ENCODE assay signal across 9 cellular contexts in the genomic region with DNA sequence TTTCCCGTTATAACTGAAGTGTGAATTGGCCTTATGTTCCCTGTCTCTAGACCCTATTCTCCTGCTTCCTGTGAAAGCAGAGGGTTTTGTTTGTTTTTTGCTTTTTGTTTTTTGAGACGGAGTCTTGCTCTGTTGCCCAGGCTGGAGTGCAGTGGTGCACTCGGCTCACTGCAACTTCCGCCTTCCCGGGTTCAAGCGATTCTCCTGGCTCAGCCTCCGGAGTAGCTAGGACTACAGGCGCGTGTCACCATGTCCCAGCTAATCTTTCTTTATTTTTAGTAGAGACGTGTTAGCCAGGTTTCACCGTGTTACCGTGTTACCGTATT. TPM values are rescaled to one million over a fixed set of nuclear protein-coding genes. Genes with fewer than 3 reads are reported as not detected.
DNase-seq lines count a peak whose midpoint lies in the region; ATAC-seq, FAIRE-seq and TF ChIP-seq lines count a peak whose summit lies in the region.
"Had no signal": no experiment of that assay in that cellular context is flagged by ENCODE, and none has a peak within 500 bp of the region (broad histone marks: within the 10 kb centered on the region; RNA-seq: fewer than 3 reads in every experiment).

No MANE protein-coding gene starts in this region.

- H3K4me3 ChIP-seq in GM12864 (ENCODE audit: low read depth, low read length) (peak overlapping the region; percentile 36), right cardiac atrium (ENCODE audit: low read length) (peak overlapping the region; percentile 29), rectal smooth muscle tissue (ENCODE audit: low read length) (peak overlapping the region; percentile 67)
- H3K4me3 ChIP-seq: GM12878 had no signal

- peak overlapping the region; percentile 78 for H3K4me3 Mint-ChIP-seq in activated naive CD8-positive, alpha-beta T cell

- 23% methylated on average over 13 of the region's 13 CpGs for WGBS in right cardiac atrium

- TF ChIP-seq POLR2A in GM12891 (IDR thresholded peaks at IDR 0.05; ENCODE audit: low read depth, low read length): no peak

- peaks cover 16% of the 10 kb centered on the region for H3K4me1 Mint-ChIP-seq in activated naive CD8-positive, alpha-beta T cell (ENCODE audit: low read depth)

- no peak for FAIRE-seq in GM12891 (lab: Jason Lieb, UNC)
- FAIRE-seq: GM12878 had no signal

- no peaks in the 10 kb centered on the region for H3K36me3 Mint-ChIP-seq in activated naive CD8-positive, alpha-beta T cell

- no peaks in the 10 kb centered on the region for H3K9me3 Mint-ChIP-seq in activated naive CD8-positive, alpha-beta T cell (ENCODE audit: low read depth)

- H3K9me3 ChIP-seq in right cardiac atrium (ENCODE audit: control insufficient read depth, low read length): no peaks in the 10 kb centered on the region

- intact Hi-C loops in right cardiac atrium (cut with DNase I): no loop called here

- ATAC-seq in right cardiac atrium (peak in 1 of 2 donors; percentile 24), HG02870 (IDR thresholded peaks at IDR 0.05; ENCODE audit: unreplicated experiment) (no peak)

- DNase-seq in GM12864 (ENCODE audit: low read depth) (no peak), right cardiac atrium (no peak), GM12891 (ENCODE audit: insufficient read length, low spot score) (no peak), glomerular visceral epithelial cell (ENCODE audit: extremely low spot score) (no peak), A172 (ENCODE audit: low spot score) (no peak)

- H3K27me3 Mint-ChIP-seq in activated naive CD8-positive, alpha-beta T cell: no peaks in the 10 kb centered on the region

- no peak overlapping the region for H3K27ac ChIP-seq in right cardiac atrium (ENCODE audit: low read length)
- H3K27ac ChIP-seq in rectal smooth muscle tissue (ENCODE audit: low read depth, low read length): no peak overlapping the region

- no peak overlapping the region for H3K27ac Mint-ChIP-seq in activated naive CD8-positive, alpha-beta T cell

- no peak for TF ChIP-seq CTCF in GM12864 (IDR thresholded peaks at IDR 0.05; ENCODE audit: low read depth, low read length, missing control alignments)

- H3K36me3 ChIP-seq in rectal smooth muscle tissue (ENCODE audit: control insufficient read depth, insufficient read depth, low read length): peaks cover 8% of the 10 kb centered on the region

- H3K27me3 ChIP-seq in right cardiac atrium (ENCODE audit: control insufficient read depth, insufficient read depth): no peaks in the 10 kb centered on the region
- H3K27me3 ChIP-seq in rectal smooth muscle tissue (ENCODE audit: control insufficient read depth, insufficient read depth, low read length): no peaks in the 10 kb centered on the region

- H3K4me1 ChIP-seq in right cardiac atrium (ENCODE audit: control insufficient read depth, insufficient read depth, low read length) (no peaks in the 10 kb centered on the region), rectal smooth muscle tissue (ENCODE audit: control insufficient read depth, insufficient read depth, low read length) (peaks cover 2% of the 10 kb centered on the region)

- no peak overlapping the region for H3K9ac ChIP-seq in rectal smooth muscle tissue (ENCODE audit: low read length)

TF ChIP-seq in GM12891, 5 proteins besides CTCF, POLR2A, EP300 and RAD21:
- TF ChIP-seq PAX5 (IDR thresholded peaks at IDR 0.05; ENCODE audit: insufficient read depth, low read length, severe bottlenecking): no peak

RNA-seq across cellular contexts. Expression of a gene that starts 0.7 kb away (rescaled TPM):
- total RNA-seq in right cardiac atrium: 1 to 10 TPM in 1 of 4 donors, under 1 TPM in 3; 0.43 to 5.8 (median 0.83) TPM
- polyA plus RNA-seq in right cardiac atrium: 3.0 TPM
- polyA plus RNA-seq in GM12891 (2012; ENCODE audit: low read depth, missing spikeins): 0.26 TPM
- 0.24 TPM in 1 of 2 replicates, not detected in the other for total RNA-seq in A172 (2014; rRNA removed; shearing (Covaris generic))

RNA-seq across cellular contexts. Expression of a gene that starts 19.1 kb away (rescaled TPM):
- total RNA-seq in right cardiac atrium: 10 to 100 TPM; 17.9 to 30.8 (median 21.2) TPM
- 16.1 TPM for polyA plus RNA-seq in right cardiac atrium
- 6.4 TPM for polyA plus RNA-seq in GM12891 (2012; ENCODE audit: low read depth, missing spikeins)
- 8.2 and 9.4 TPM in 2 replicates for total RNA-seq in A172 (2014; rRNA removed; shearing (Covaris generic))

RNA-seq across cellular contexts. Expression of a gene that starts 24.5 kb away (rescaled TPM):
- total RNA-seq in right cardiac atrium: 10 to 100 TPM; 32.1 to 39.3 (median 37.6) TPM
- polyA plus RNA-seq in right cardiac atrium: 26.4 TPM
- polyA plus RNA-seq in GM12891 (2012; ENCODE audit: low read depth, missing spikeins): 19.7 TPM
- 38.9 and 48.5 TPM in 2 replicates for total RNA-seq in A172 (2014; rRNA removed; shearing (Covaris generic))

RNA-seq across cellular contexts. Expression of a gene that starts 30.6 kb away (rescaled TPM):
- total RNA-seq in right cardiac atrium: 10 to 100 TPM; 19.2 to 32.4 (median 28.9) TPM
- 19.3 TPM for polyA plus RNA-seq in right cardiac atrium
- polyA plus RNA-seq in GM12891 (2012; ENCODE audit: low read depth, missing spikeins): 67.4 TPM
- total RNA-seq in A172 (2014; rRNA removed; shearing (Covaris generic)): 33.8 and 36.3 TPM in 2 replicates

RNA-seq across cellular contexts. Expression of a gene that starts 44.0 kb away (rescaled TPM):
- not detected for total RNA-seq in right cardiac atrium
- polyA plus RNA-seq in right cardiac atrium: not detected
- 1.4 TPM for polyA plus RNA-seq in GM12891 (2012; ENCODE audit: low read depth, missing spikeins)
- total RNA-seq in A172 (2014; rRNA removed; shearing (Covaris generic)): not detected in 2 replicates
